Comparison of ENCODE assay signal across 8 cellular contexts in genomic region chr14:92728781-92729364, GRCh38. TPM values are rescaled to one million over a fixed set of nuclear protein-coding genes. Genes with fewer than 3 reads are reported as not detected.
DNase-seq lines count a peak whose midpoint lies in the region; ATAC-seq and TF ChIP-seq lines count a peak whose summit lies in the region.

No MANE protein-coding gene starts in this region.

- H2BK120ac ChIP-seq in neuronal stem cell (ENCODE audit: low read depth, low read length): no peak overlapping the region

- no peak overlapping the region for H3K18ac ChIP-seq in neuronal stem cell (ENCODE audit: low read length)

- no CpG with 5 or more reads among the region's 8 CpGs for WGBS in neuronal stem cell (ENCODE audit: extremely low coverage in 2 of 2, insufficient read length in 2 of 2, insufficient replicate concordance in 1 of 2), 2 donors

- no peaks in the 10 kb centered on the region for H3K27me3 ChIP-seq in neuronal stem cell (ENCODE audit: control insufficient read depth in 3 of 3, insufficient read depth in 3 of 3, low read depth in 1 of 3, low read length in 3 of 3)

- TF ChIP-seq CTCF in GM20000 (IDR thresholded peaks at IDR 0.05; ENCODE audit: extremely low read depth, missing control alignments): no peak
- no peak for TF ChIP-seq CTCF in mesothelial cell of epicardium (IDR thresholded peaks at IDR 0.05; ENCODE audit: unreplicated experiment)

- DNase-seq in Caki2 (ENCODE audit: low read depth) (peak; percentile 44), GM20000 (ENCODE audit: low spot score) (peak; percentile 38), NCI-H1105 treated with DMSO at 0.1 percent for 48 hours (lab: John Stamatoyannopoulos, UW) (peak; percentile 15), cerebellar cortex (ENCODE audit: low spot score) (peak; percentile 15), mesothelial cell of epicardium (ENCODE audit: low spot score in 2 of 2, unreplicated experiment in 2 of 2) (no peak), sciatic nerve (ENCODE audit: low spot score) (no peak), neuronal stem cell (ENCODE audit: low spot score) (no peak)
- no peak for DNase-seq in stimulated activated naive B cell treated with anti-CD40 and anti-IgM and Interleukin-4, amounts not matched to agents 10 μg/mL and 1 μg/mL and 100 μg/mL, for 72 hours

- H3K27ac Mint-ChIP-seq in stimulated activated naive B cell treated with anti-CD40 and anti-IgM and Interleukin-4, amounts not matched to agents 10 μg/mL and 1 μg/mL and 100 μg/mL, for 72 hours: no peak overlapping the region
- H3K27ac Mint-ChIP-seq in mesothelial cell of epicardium: no peak overlapping the region

- no peak overlapping the region for H3K4me2 ChIP-seq in neuronal stem cell (ENCODE audit: insufficient read depth, low read length, poor library complexity, severe bottlenecking)

- no peak overlapping the region for H4K8ac ChIP-seq in neuronal stem cell (ENCODE audit: low read depth, low read length)

- no peak overlapping the region for H2BK15ac ChIP-seq in neuronal stem cell (ENCODE audit: low read length)

- no peak overlapping the region for H4K91ac ChIP-seq in neuronal stem cell (ENCODE audit: low read depth, low read length, poor library complexity)

- peaks cover 0 to 4% of the 10 kb centered on the region in 2 donors for H3K4me1 ChIP-seq in neuronal stem cell (ENCODE audit: control insufficient read depth in 2 of 2, insufficient read depth in 1 of 2, low read depth in 1 of 2, low read length in 2 of 2)

- no peaks in the 10 kb centered on the region for H3K27me3 Mint-ChIP-seq in stimulated activated naive B cell treated with anti-CD40 and anti-IgM and Interleukin-4, amounts not matched to agents 10 μg/mL and 1 μg/mL and 100 μg/mL, for 72 hours
- H3K27me3 Mint-ChIP-seq in mesothelial cell of epicardium (ENCODE audit: low read depth): no peaks in the 10 kb centered on the region

- no peak overlapping the region for H3K9ac ChIP-seq in neuronal stem cell (ENCODE audit: low read depth, low read length, poor library complexity)

- H3K9me3 ChIP-seq in neuronal stem cell (replicated peaks in 1 of 2; ENCODE audit: control insufficient read depth in 2 of 2, insufficient read depth in 1 of 2, low read depth in 1 of 2, low read length in 2 of 2): peaks cover 2 to 15% of the 10 kb centered on the region in 2 donors

- no peak overlapping the region for H3K23ac ChIP-seq in neuronal stem cell (ENCODE audit: low read depth, low read length, poor library complexity)

- H2BK5ac ChIP-seq in neuronal stem cell (ENCODE audit: low read length): no peak overlapping the region

- H3K4me3 Mint-ChIP-seq in stimulated activated naive B cell treated with anti-CD40 and anti-IgM and Interleukin-4, amounts not matched to agents 10 μg/mL and 1 μg/mL and 100 μg/mL, for 72 hours: no peak overlapping the region
- no peak overlapping the region for H3K4me3 Mint-ChIP-seq in mesothelial cell of epicardium

- no peak overlapping the region for H2AK5ac ChIP-seq in neuronal stem cell (ENCODE audit: low read depth, low read length)

- no peak overlapping the region for H3K27ac ChIP-seq in neuronal stem cell (replicated peaks; ENCODE audit: low read length)

- H2AFZ ChIP-seq in neuronal stem cell (ENCODE audit: low read length): no peak overlapping the region

- peaks cover 24 to 43% of the 10 kb centered on the region in 2 donors for H3K36me3 Mint-ChIP-seq in stimulated activated naive B cell treated with anti-CD40 and anti-IgM and Interleukin-4, amounts not matched to agents 10 μg/mL and 1 μg/mL and 100 μg/mL, for 72 hours
- H3K36me3 Mint-ChIP-seq in mesothelial cell of epicardium: peaks cover 41% of the 10 kb centered on the region

- H3K4me1 Mint-ChIP-seq in stimulated activated naive B cell treated with anti-CD40 and anti-IgM and Interleukin-4, amounts not matched to agents 10 μg/mL and 1 μg/mL and 100 μg/mL, for 72 hours: peaks cover 2 to 7% of the 10 kb centered on the region in 2 donors
- H3K4me1 Mint-ChIP-seq in mesothelial cell of epicardium: peaks cover 4% of the 10 kb centered on the region

- no peak overlapping the region for H3K4ac ChIP-seq in neuronal stem cell (ENCODE audit: low read length)

- peak; percentile 79 to 84 for ATAC-seq in stimulated activated naive B cell treated with anti-CD40 and anti-IgM and Interleukin-4, amounts not matched to agents 10 μg/mL and 1 μg/mL and 100 μg/mL, for 72 hours (replicated peaks)
- ATAC-seq in sciatic nerve: no peak

- H3K36me3 ChIP-seq in neuronal stem cell (replicated peaks in 1 of 2; ENCODE audit: control insufficient read depth in 2 of 2, insufficient read depth in 2 of 2, low read length in 2 of 2): peaks cover 10 to 31% of the 10 kb centered on the region in 2 donors

- intact Hi-C loops in sciatic nerve (cut with DNase I): no loop called here

- peaks cover 8 to 11% of the 10 kb centered on the region in 2 donors for H3K9me3 Mint-ChIP-seq in stimulated activated naive B cell treated with anti-CD40 and anti-IgM and Interleukin-4, amounts not matched to agents 10 μg/mL and 1 μg/mL and 100 μg/mL, for 72 hours
- H3K9me3 Mint-ChIP-seq in mesothelial cell of epicardium: peaks cover 20% of the 10 kb centered on the region

- H3K79me1 ChIP-seq in neuronal stem cell (ENCODE audit: low read depth, low read length): peaks cover 4% of the 10 kb centered on the region

- no peak overlapping the region for H2BK12ac ChIP-seq in neuronal stem cell (ENCODE audit: low read length)

- H3K14ac ChIP-seq in neuronal stem cell (ENCODE audit: low read length): no peak overlapping the region

- in situ Hi-C loops in Caki2 (cut with HindIII; ENCODE audit: low pct_unique_long_range_greater_than_20kb, low sequenced_read_pairs): no loop called here

- no peak overlapping the region for H3K4me3 ChIP-seq in neuronal stem cell (ENCODE audit: low read length in 2 of 2)

RNA-seq across cellular contexts. Expression of gene LGMN, which starts 19.6 kb away (rescaled TPM):
- 48.2 and 63.5 TPM in 2 replicates for total RNA-seq in Caki2 (2014; rRNA removed; shearing (Covaris generic); ENCODE audit: low replicate concordance)
- 52.2 to 54.2 TPM (median 52.5 TPM) in 3 replicates for total RNA-seq in mesothelial cell of epicardium
- total RNA-seq in sciatic nerve: 118 TPM
- polyA plus RNA-seq in neuronal stem cell (2013, experiment 1 of 2): 58.1 TPM
- 57.3 TPM for polyA plus RNA-seq in neuronal stem cell (2013, experiment 2 of 2)

Comparison
In these comparisons a context has a peak if more than half of its experiments do, and no peak if none do; other contexts are left out.
1. DNase-seq: peak in Caki2 (single experiment), GM20000 (single experiment), NCI-H1105 treated with DMSO at 0.1 percent for 48 hours (single experiment) and cerebellar cortex (single experiment); none in stimulated activated naive B cell treated with anti-CD40 and anti-IgM and Interleukin-4, amounts not matched to agents 10 μg/mL and 1 μg/mL and 100 μg/mL, for 72 hours (single experiment), mesothelial cell of epicardium (0 of 2), sciatic nerve (single experiment) and neuronal stem cell (single experiment).